In the genomic region with DNA sequence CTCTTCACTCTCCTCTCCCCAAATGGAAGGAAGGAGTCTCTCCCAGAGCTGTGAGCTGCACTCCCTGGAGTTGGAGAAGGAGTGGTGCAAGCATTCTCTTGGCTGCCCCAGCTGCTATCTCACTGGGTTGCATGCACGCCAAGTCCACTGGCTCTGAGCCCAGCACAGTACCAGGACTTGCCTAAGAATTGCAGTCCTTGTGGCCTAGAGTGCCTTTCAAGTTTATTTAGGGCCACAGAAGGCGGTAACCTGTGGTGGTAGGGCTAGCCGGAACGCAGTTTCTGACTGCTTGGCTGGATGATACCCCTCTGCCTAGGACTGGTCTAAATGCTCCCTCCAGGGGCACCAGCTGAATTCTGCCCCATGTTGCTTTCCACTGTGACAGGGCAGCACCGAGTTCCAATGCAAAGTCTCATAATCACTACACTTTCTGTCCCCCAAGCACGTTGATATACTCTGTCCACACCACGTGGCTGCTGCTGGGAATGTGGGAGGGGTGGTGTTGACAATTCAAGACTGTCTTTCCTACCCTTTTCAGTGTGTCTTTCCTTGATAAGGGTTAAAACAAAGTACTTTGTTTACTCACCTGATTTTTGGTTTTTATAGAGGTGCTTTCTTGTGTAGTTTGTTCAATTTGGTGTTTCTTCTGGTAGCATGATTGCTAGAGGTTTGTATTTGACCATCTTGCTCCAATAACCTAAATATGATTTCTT, we compare ENCODE assay signal across 1 cellular context.
TF ChIP-seq lines count a peak whose summit lies in the region.

No MANE protein-coding gene starts in this region.

TF ChIP-seq in SK-N-SH, 30 proteins besides CTCF, POLR2A, EP300 and RAD21 (continued from another document):
- TF ChIP-seq SMC3 (IDR thresholded peaks at IDR 0.05; ENCODE audit: low read depth, low read length), result no peak
- no peak for TF ChIP-seq RCOR1 (IDR thresholded peaks at IDR 0.05; ENCODE audit: low read length)
- TF ChIP-seq, protein P1, sequence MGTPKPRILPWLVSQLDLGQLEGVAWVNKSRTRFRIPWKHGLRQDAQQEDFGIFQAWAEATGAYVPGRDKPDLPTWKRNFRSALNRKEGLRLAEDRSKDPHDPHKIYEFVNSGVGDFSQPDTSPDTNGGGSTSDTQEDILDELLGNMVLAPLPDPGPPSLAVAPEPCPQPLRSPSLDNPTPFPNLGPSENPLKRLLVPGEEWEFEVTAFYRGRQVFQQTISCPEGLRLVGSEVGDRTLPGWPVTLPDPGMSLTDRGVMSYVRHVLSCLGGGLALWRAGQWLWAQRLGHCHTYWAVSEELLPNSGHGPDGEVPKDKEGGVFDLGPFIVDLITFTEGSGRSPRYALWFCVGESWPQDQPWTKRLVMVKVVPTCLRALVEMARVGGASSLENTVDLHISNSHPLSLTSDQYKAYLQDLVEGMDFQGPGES (IDR thresholded peaks at IDR 0.05; ENCODE audit: low read depth, low read length), result no peak
- TF ChIP-seq, protein P2, sequence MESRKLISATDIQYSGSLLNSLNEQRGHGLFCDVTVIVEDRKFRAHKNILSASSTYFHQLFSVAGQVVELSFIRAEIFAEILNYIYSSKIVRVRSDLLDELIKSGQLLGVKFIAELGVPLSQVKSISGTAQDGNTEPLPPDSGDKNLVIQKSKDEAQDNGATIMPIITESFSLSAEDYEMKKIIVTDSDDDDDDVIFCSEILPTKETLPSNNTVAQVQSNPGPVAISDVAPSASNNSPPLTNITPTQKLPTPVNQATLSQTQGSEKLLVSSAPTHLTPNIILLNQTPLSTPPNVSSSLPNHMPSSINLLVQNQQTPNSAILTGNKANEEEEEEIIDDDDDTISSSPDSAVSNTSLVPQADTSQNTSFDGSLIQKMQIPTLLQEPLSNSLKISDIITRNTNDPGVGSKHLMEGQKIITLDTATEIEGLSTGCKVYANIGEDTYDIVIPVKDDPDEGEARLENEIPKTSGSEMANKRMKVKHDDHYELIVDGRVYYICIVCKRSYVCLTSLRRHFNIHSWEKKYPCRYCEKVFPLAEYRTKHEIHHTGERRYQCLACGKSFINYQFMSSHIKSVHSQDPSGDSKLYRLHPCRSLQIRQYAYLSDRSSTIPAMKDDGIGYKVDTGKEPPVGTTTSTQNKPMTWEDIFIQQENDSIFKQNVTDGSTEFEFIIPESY (IDR thresholded peaks at IDR 0.05; ENCODE audit: borderline replicate concordance, low read depth), result no peak
- TF ChIP-seq TCF12 (IDR thresholded peaks at IDR 0.05), result no peak
- no peak for TF ChIP-seq FOXM1 (IDR thresholded peaks at IDR 0.05; ENCODE audit: low read depth)
- TF ChIP-seq NFIC (IDR thresholded peaks at IDR 0.05; ENCODE audit: borderline replicate concordance), result no peak
